ENCODE assay signal across 1 cellular context in genomic region chr1:12229835-12230548, GRCh38.
TF ChIP-seq lines count a peak whose summit lies in the region.

VPS13D (plus strand) TSS chr1:12230030; CDS start chr1:12234267, 4,237 bp downstream.

TF ChIP-seq in K562, 482 proteins besides CTCF, POLR2A, EP300 and RAD21 (continued from another document):
- TF ChIP-seq ZBTB40 (IDR thresholded peaks at IDR 0.05) = no peak
- no peak for TF ChIP-seq ZBTB40 (CRISPR knock-in tag; IDR thresholded peaks at IDR 0.05)
- TF ChIP-seq ELK3 (CRISPR knock-in tag; IDR thresholded peaks at IDR 0.05) = no peak
- TF ChIP-seq ELF2 (CRISPR knock-in tag; IDR thresholded peaks at IDR 0.05) = no peak; the same call in 1 of the 2 replicates
- peak; percentile 53; the same call in 1 of the 2 replicates for TF ChIP-seq ESRRA (IDR thresholded peaks at IDR 0.05; ENCODE audit: borderline replicate concordance, low read depth)
- TF ChIP-seq RBM15 (IDR thresholded peaks at IDR 0.05; ENCODE audit: insufficient read depth, low read length) = no peak
- TF ChIP-seq JUN (IDR thresholded peaks at IDR 0.05; ENCODE audit: borderline replicate concordance, low read depth, low read length) = no peak
- no peak for TF ChIP-seq JUN (CRISPR knock-in tag; IDR thresholded peaks at IDR 0.05; ENCODE audit: borderline replicate concordance)
- TF ChIP-seq SRF (CRISPR knock-in tag; IDR thresholded peaks at IDR 0.05) = no peak
- TF ChIP-seq KLF16 (IDR thresholded peaks at IDR 0.05) = 0 out of 2 replicates have a peak, but pooled peaks have one; percentile 48
- TF ChIP-seq ZBTB33 (CRISPR knock-in tag; IDR thresholded peaks at IDR 0.05) = peak; percentile 91
- TF ChIP-seq CTCFL (IDR thresholded peaks at IDR 0.05; ENCODE audit: borderline replicate concordance, insufficient read depth, low read depth, low read length, poor library complexity, severe bottlenecking) = peak; percentile 89
- no peak for TF ChIP-seq CEBPG (CRISPR knock-in tag; IDR thresholded peaks at IDR 0.05)
- no peak for TF ChIP-seq CEBPG (tag; conservative IDR thresholded peaks at IDR 0.05 in 1 of 2, IDR thresholded peaks at IDR 0.05 in 1 of 2)
- TF ChIP-seq HDGF (IDR thresholded peaks at IDR 0.05) = no peak
- TF ChIP-seq CEBPB (tag; IDR thresholded peaks at IDR 0.05) = no peak
- no peak for TF ChIP-seq NR2C2 (CRISPR knock-in tag; IDR thresholded peaks at IDR 0.05)
- TF ChIP-seq NR2C2 (tag; IDR thresholded peaks at IDR 0.05) = no peak; the same call in 1 of the 2 replicates
- TF ChIP-seq MAZ (CRISPR knock-in tag; conservative IDR thresholded peaks at IDR 0.05 in 1 of 2, IDR thresholded peaks at IDR 0.05 in 1 of 2) = peak; percentile 60 to 96; a peak in 3 of 4 replicates
- peak; percentile 74 for TF ChIP-seq RBFOX2 (IDR thresholded peaks at IDR 0.05; ENCODE audit: low read depth, low read length)
- no peak for TF ChIP-seq LCOR (CRISPR knock-in tag; IDR thresholded peaks at IDR 0.05)
- TF ChIP-seq KHSRP (IDR thresholded peaks at IDR 0.05) = no peak
- no peak for TF ChIP-seq SMARCB1 (IDR thresholded peaks at IDR 0.05; ENCODE audit: insufficient read length, low read depth)
- peak; percentile 76 for TF ChIP-seq ZFX (CRISPR knock-in tag; IDR thresholded peaks at IDR 0.05)
- TF ChIP-seq RBM34 (IDR thresholded peaks at IDR 0.05; ENCODE audit: borderline replicate concordance, insufficient read depth, low read length) = no peak
- TF ChIP-seq ZBTB1 (CRISPR knock-in tag; IDR thresholded peaks at IDR 0.05; ENCODE audit: borderline replicate concordance, low read depth) = no peak
- no peak for TF ChIP-seq ELK1 (CRISPR knock-in tag; IDR thresholded peaks at IDR 0.05)
